ENCODE assay signal across 14 cellular contexts in the genomic region with DNA sequence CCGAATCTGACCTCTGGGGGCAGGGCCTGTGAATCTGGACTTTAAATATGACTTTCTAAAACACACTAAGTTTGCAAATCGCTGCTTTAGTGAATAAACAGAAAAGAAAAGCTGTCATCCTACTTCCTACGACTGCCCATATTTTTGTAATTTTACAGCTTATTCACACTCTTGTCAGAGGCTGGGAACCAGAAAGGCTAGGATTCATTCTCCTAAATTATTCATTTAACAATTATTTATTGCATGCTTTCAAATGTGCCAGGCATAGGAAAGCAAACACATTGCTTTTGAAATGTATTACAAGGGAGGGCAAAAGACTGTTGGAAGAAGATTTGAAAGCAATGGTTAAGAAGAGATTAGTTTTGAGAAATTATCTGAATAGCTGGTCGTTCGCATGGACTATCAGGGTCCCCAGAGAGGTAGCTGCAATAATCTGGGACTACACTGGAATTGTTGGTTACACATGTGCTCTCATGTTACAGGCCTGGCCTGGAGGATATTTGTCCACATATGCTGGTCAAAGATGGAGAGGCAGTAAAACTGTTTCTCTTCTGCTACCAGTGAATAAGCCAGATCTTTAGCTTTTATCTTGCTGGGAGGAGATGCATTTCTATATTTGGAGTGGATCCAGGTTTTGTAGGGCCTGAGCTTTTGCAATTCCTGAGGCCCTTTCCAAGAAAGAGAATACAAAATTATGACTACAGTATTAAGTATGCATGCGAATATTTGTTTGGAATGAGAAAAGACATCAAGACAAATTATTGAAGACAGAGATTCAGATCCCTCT. TPM values are rescaled to one million over a fixed set of nuclear protein-coding genes. Genes with fewer than 3 reads are reported as not detected.
A peak's percentile ranks its signal among the peaks of the same experiment; 100 is the strongest.
DNase-seq lines count a peak whose midpoint lies in the region; ATAC-seq and TF ChIP-seq lines count a peak whose summit lies in the region.
"Had no signal": no experiment of that assay in that cellular context is flagged by ENCODE, and none has a peak within 500 bp of the region (broad histone marks: within the 10 kb centered on the region; RNA-seq: fewer than 3 reads in every experiment).

No MANE protein-coding gene starts in this region.

- H3K4me3 ChIP-seq in foreskin fibroblast (ENCODE audit: low read depth in 1 of 2, low read length in 2 of 2) (no peak overlapping the region), rectal smooth muscle tissue (ENCODE audit: low read length) (no peak overlapping the region)

- H3K27ac ChIP-seq in VCaP (peak overlapping the region; percentile 4; the same call in 1 of the 2 replicates), rectal smooth muscle tissue (ENCODE audit: low read depth, low read length) (peak overlapping the region; percentile 26)
- H3K27ac ChIP-seq: HL-60 had no signal

- DNase-seq in GM04503 (ENCODE audit: low read depth) (peak; percentile 80), foreskin fibroblast (peak; percentile 78 to 91), ureter (ENCODE audit: low spot score) (no peak), activated gamma-delta T cell treated with Interleukin-2 at 50 U/mL for 16 hours (no peak)
- DNase-seq: activated naive CD8-positive, alpha-beta T cell treated with anti-CD3 and anti-CD28 coated beads for 36 hours; COR-L47; effector CD4-positive, alpha-beta T cell; MV-4-11; T1000 had no signal

- H3K36me3 ChIP-seq in rectal smooth muscle tissue (ENCODE audit: control insufficient read depth, insufficient read depth, low read length), result no peaks in the 10 kb centered on the region

- ATAC-seq in HG02623 (IDR thresholded peaks at IDR 0.05; ENCODE audit: unreplicated experiment) (no peak), HG03280 (IDR thresholded peaks at IDR 0.05; ENCODE audit: unreplicated experiment) (no peak)

- TF ChIP-seq CTCF in VCaP (conservative IDR thresholded peaks at IDR 0.05) (no peak), foreskin fibroblast (IDR thresholded peaks at IDR 0.05; ENCODE audit: low read depth, low read length) (no peak)

- H3K4me1 ChIP-seq in rectal smooth muscle tissue (ENCODE audit: control insufficient read depth, insufficient read depth, low read length), result peaks cover 2% of the 10 kb centered on the region

- no peaks in the 10 kb centered on the region for H3K27me3 ChIP-seq in rectal smooth muscle tissue (ENCODE audit: control insufficient read depth, insufficient read depth, low read length)

- no peak overlapping the region for H3K9ac ChIP-seq in rectal smooth muscle tissue (ENCODE audit: low read length)

RNA-seq across cellular contexts. Expression of gene SFPQ, which starts 29.6 kb away (rescaled TPM):
- total RNA-seq in ureter, result 389 TPM

RNA-seq across cellular contexts. Expression of gene ZMYM4, which starts 46.0 kb away (rescaled TPM):
- 68.4 TPM for total RNA-seq in ureter

Comparison
In these comparisons a context has a peak if more than half of its experiments do, and no peak if none do; other contexts are left out.
1. DNase-seq: peak in GM04503 (single experiment) and foreskin fibroblast (2 of 2); none in ureter (single experiment) and activated gamma-delta T cell treated with Interleukin-2 at 50 U/mL for 16 hours (single experiment).